Comparison of ENCODE assay signal across 9 cellular contexts in genomic region chrX:33336783-33337182, GRCh38.
A peak's percentile ranks its signal among the peaks of the same experiment; 100 is the strongest.
DNase-seq lines count a peak whose midpoint lies in the region; ATAC-seq and TF ChIP-seq lines count a peak whose summit lies in the region.
"Had no signal": no experiment of that assay in that cellular context is flagged by ENCODE, and none has a peak within 500 bp of the region (broad histone marks: within the 10 kb centered on the region; RNA-seq: fewer than 3 reads in every experiment).

No MANE protein-coding gene starts in this region.

- no peaks in the 10 kb centered on the region for H4K20me1 ChIP-seq in hepatocyte (ENCODE audit: insufficient read depth, poor library complexity, severe bottlenecking)

- H2AFZ ChIP-seq in hepatocyte: no peak overlapping the region

- H3K36me3 ChIP-seq in hepatocyte (replicated peaks; ENCODE audit: insufficient read depth, low read depth): no peaks in the 10 kb centered on the region

- no peaks in the 10 kb centered on the region for H3K4me1 ChIP-seq in hepatocyte (ENCODE audit: insufficient read depth)

- H3K79me2 ChIP-seq in hepatocyte: no peaks in the 10 kb centered on the region

- H3K4me2 ChIP-seq in hepatocyte: peak overlapping the region; percentile 63

- 27% methylated on average over 6 of the region's 6 CpGs for WGBS in hepatocyte (ENCODE audit: low lambda C conversion rate, missing lambda C conversion rate)

- DNase-seq in A172 (ENCODE audit: low spot score) (peak; percentile 22), RWPE1 (ENCODE audit: low spot score) (peak; percentile 3), hepatocyte (ENCODE audit: low spot score) (peak; percentile 58), AG08396 (ENCODE audit: low spot score) (no peak), kidney glomerular epithelial cell (lab: John Stamatoyannopoulos, UW) (no peak)
- DNase-seq in activated T-cell treated with anti-CD3 and anti-CD28 coated beads, Interleukin-2, amount 50 U/mL, for 1 hour: no peak
- DNase-seq: NCI-H226 had no signal

- no peaks in the 10 kb centered on the region for H3K27me3 ChIP-seq in hepatocyte

- no peak overlapping the region for H3K4me3 ChIP-seq in hepatocyte

- no peaks in the 10 kb centered on the region for H3K9me2 ChIP-seq in hepatocyte (replicated peaks; ENCODE audit: insufficient read depth)

- H3K27ac ChIP-seq in RWPE1: no peak overlapping the region
- no peak overlapping the region for H3K27ac ChIP-seq in hepatocyte

- no peaks in the 10 kb centered on the region for H3K9me3 ChIP-seq in hepatocyte (ENCODE audit: low read depth)

- POLR2A ChIA-PET in RWPE1 (lab: Yijun Ruan, JAX; ENCODE audit: low non-redundant PET): no interaction called here

- TF ChIP-seq CTCF in RWPE1 (conservative IDR thresholded peaks at IDR 0.05; ENCODE audit: low read depth): peak; percentile 51
- TF ChIP-seq CTCF in hepatocyte (IDR thresholded peaks at IDR 0.05; ENCODE audit: poor library complexity): peak; percentile 76

- ATAC-seq in GM21529 (IDR thresholded peaks at IDR 0.05; ENCODE audit: unreplicated experiment): peak; percentile 55
- ATAC-seq in HG02885 (IDR thresholded peaks at IDR 0.05; ENCODE audit: poor library complexity, unreplicated experiment): no peak

- CTCF ChIA-PET in RWPE1 (lab: Yijun Ruan, JAX): interaction anchor here (0.6 to 1.5 kb wide), 5 partner anchors 92 to 1365 kb away, joined by 3 read pairs; no protein-coding TSS in a partner anchor

Comparison
In these comparisons a context has a peak if more than half of its experiments do, and no peak if none do; other contexts are left out.
1. DNase-seq: peak in A172 (single experiment), RWPE1 (single experiment) and hepatocyte (single experiment); none in activated T-cell treated with anti-CD3 and anti-CD28 coated beads, Interleukin-2, amount 50 U/mL, for 1 hour (single experiment), AG08396 (single experiment) and kidney glomerular epithelial cell (single experiment).